In genomic region chr6:5135783-5136376, GRCh38 we compare ENCODE assay signal across 8 cellular contexts. TPM values are rescaled to one million over a fixed set of nuclear protein-coding genes. Genes with fewer than 3 reads are reported as not detected.
DNase-seq lines count a peak whose midpoint lies in the region; TF ChIP-seq lines count a peak whose summit lies in the region.

No MANE protein-coding gene starts in this region.

- peak; percentile 35 for DNase-seq in SIG-M5 treated with dmso at 0.1 percent for 504 hours (lab: John Stamatoyannopoulos, UW; ENCODE audit: unreplicated experiment)
- no peak for DNase-seq in SIG-M5 (lab: John Stamatoyannopoulos, UW)
- DNase-seq in NCI-H2171 (lab: John Stamatoyannopoulos, UW) = peak; percentile 7
- peak; percentile 73 for DNase-seq in activated CD8-positive, alpha-beta memory T cell treated with anti-CD3 and anti-CD28 coated beads for 24 hours
- no peak for DNase-seq in fibroblast of the aortic adventitia (ENCODE audit: low read depth)
- DNase-seq in stimulated activated CD4-positive, alpha-beta T cell treated with anti-CD3 and anti-CD28 coated beads, Interleukin-1b, Interleukin-23, amount 100 ng/mL, for 4 hours (ENCODE audit: low read depth in 2 of 2) = peak; percentile 20 to 25
- DNase-seq in cerebellar nuclear complex (lab: John Stamatoyannopoulos, UW) = no peak
- DNase-seq in GF-D8 (lab: John Stamatoyannopoulos, UW) = no peak

- H3K4me3 ChIP-seq in fibroblast of the aortic adventitia (ENCODE audit: low read depth, low read length) = no peak overlapping the region

- TF ChIP-seq CTCF in fibroblast of the aortic adventitia (IDR thresholded peaks at IDR 0.05; ENCODE audit: insufficient read depth, low read length) = peak; percentile 66

RNA-seq across cellular contexts. Expression of gene PPP1R3G, which starts 50.7 kb away (rescaled TPM):
- 3.8 and 10.1 TPM in 2 replicates for total RNA-seq in fibroblast of the aortic adventitia (ENCODE audit: low replicate concordance)

Comparison
In these comparisons a context has a peak if more than half of its experiments do, and no peak if none do; other contexts are left out.
1. DNase-seq: peak in SIG-M5 treated with dmso at 0.1 percent for 504 hours (single experiment), NCI-H2171 (single experiment), activated CD8-positive, alpha-beta memory T cell treated with anti-CD3 and anti-CD28 coated beads for 24 hours (single experiment) and stimulated activated CD4-positive, alpha-beta T cell treated with anti-CD3 and anti-CD28 coated beads, Interleukin-1b, Interleukin-23, amount 100 ng/mL, for 4 hours (2 of 2); none in SIG-M5 (single experiment), fibroblast of the aortic adventitia (single experiment), cerebellar nuclear complex (0 of 2) and GF-D8 (single experiment).